In the genomic region with DNA sequence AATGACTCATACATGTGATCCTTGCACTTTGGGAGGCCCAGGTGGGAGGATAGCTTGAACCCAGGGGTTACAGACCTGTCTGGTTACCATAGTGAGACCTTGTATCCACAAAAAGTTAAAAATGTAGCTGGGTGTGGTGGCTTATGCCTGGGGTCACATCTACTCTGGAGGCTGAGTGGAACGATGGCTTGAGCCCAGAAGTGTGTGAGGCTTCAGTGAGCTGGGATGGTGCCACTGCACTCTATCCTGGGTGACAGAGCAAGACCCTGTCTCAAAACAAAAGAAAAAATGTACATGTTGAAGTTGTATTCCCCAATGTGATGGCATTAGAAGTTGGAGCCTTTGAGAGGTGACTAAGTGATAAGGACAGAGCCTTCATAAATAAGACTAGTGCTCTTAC, we compare ENCODE assay signal across 20 cellular contexts.
DNase-seq lines count a peak whose midpoint lies in the region; TF ChIP-seq lines count a peak whose summit lies in the region.
"Had no signal": no experiment of that assay in that cellular context is flagged by ENCODE, and none has a peak within 500 bp of the region (broad histone marks: within the 10 kb centered on the region; RNA-seq: fewer than 3 reads in every experiment).

No MANE protein-coding gene starts in this region.

- no peak overlapping the region for H3K27ac ChIP-seq in SU-DHL-6 (ENCODE audit: low read depth, low read length)
- peak overlapping the region in 6 of 8 donors; percentile 16 to 64 (median 40) for H3K27ac ChIP-seq in spleen
- H3K27ac ChIP-seq in thyroid gland: no peak overlapping the region
- H3K27ac ChIP-seq in suprapubic skin: no peak overlapping the region
- no peak overlapping the region for H3K27ac ChIP-seq in uterus
- H3K27ac ChIP-seq: BLaER1 treated with 17β-estradiol and CSF1 and Interleukin-3, amounts not matched to agents 10 nM and 100 nM; C4-2B had no signal

- TF ChIP-seq CTCF in SU-DHL-6 (IDR thresholded peaks at IDR 0.05; ENCODE audit: insufficient read depth, low read length, poor library complexity, severe bottlenecking) (no peak), neural crest cell (conservative IDR thresholded peaks at IDR 0.05) (no peak), spleen (IDR thresholded peaks at IDR 0.05 in 8 of 11, conservative IDR thresholded peaks at IDR 0.05 in 3 of 11) (no peak), thyroid gland (IDR thresholded peaks at IDR 0.05) (no peak), suprapubic skin (IDR thresholded peaks at IDR 0.05) (no peak), uterus (IDR thresholded peaks at IDR 0.05) (no peak)

- H3K4me3 Mint-ChIP-seq in neural crest cell: no peak overlapping the region
- H3K4me3 Mint-ChIP-seq: B cell; CD4-positive, alpha-beta T cell; CD8-positive, alpha-beta T cell had no signal

- TF ChIP-seq POLR2A in spleen (IDR thresholded peaks at IDR 0.05) (no peak), thyroid gland (IDR thresholded peaks at IDR 0.05) (no peak), suprapubic skin (IDR thresholded peaks at IDR 0.05) (no peak), uterus (IDR thresholded peaks at IDR 0.05) (no peak)

- H3K27me3 Mint-ChIP-seq in neural crest cell (ENCODE audit: low read depth): no peaks in the 10 kb centered on the region
- H3K27me3 Mint-ChIP-seq: B cell; CD4-positive, alpha-beta T cell had no signal

- no peaks in the 10 kb centered on the region for H3F3A ChIP-seq in SU-DHL-6 (ENCODE audit: insufficient read depth)

- H3K79me2 ChIP-seq in SU-DHL-6 (ENCODE audit: insufficient read depth, low read length): no peaks in the 10 kb centered on the region

- H3K4me3 ChIP-seq in SU-DHL-6 (ENCODE audit: insufficient read depth, low read length, poor library complexity, severe bottlenecking) (no peak overlapping the region), spleen (no peak overlapping the region), thyroid gland (replicated peaks in 1 of 3) (no peak overlapping the region), suprapubic skin (no peak overlapping the region), uterus (no peak overlapping the region)
- H3K4me3 ChIP-seq: BLaER1 treated with 17β-estradiol and CSF1 and Interleukin-3, amounts not matched to agents 10 nM and 100 nM had no signal

- H3K9me3 ChIP-seq in SU-DHL-6 (ENCODE audit: insufficient read depth, low read length) (no peaks in the 10 kb centered on the region), spleen (peaks cover 0 to 22% (median 15%) of the 10 kb centered on the region in 8 donors), thyroid gland (no peaks in the 10 kb centered on the region), suprapubic skin (no peaks in the 10 kb centered on the region), uterus (no peaks in the 10 kb centered on the region)
- H3K9me3 ChIP-seq: Caco-2 had no signal

- no peaks in the 10 kb centered on the region for H3K4me1 Mint-ChIP-seq in neural crest cell
- H3K4me1 Mint-ChIP-seq: B cell had no signal

- DNase-seq in neural crest cell (ENCODE audit: low read depth, low spot score) (no peak), spleen (no peak), thyroid gland (peak; percentile 56 to 63), NCI-H524 treated with DMSO at 0.1 percent for 48 hours (lab: John Stamatoyannopoulos, UW) (no peak), suprapubic skin (ENCODE audit: low spot score in 2 of 2) (no peak), posterior cingulate gyrus (no peak), uterus (no peak)
- DNase-seq: 8988T; ACHN; AML-193; Caco-2; Calu3; CD4-positive, alpha-beta T cell; CD8-positive, alpha-beta T cell; DMS79 treated with DMSO at 0.1 percent for 48 hours; GF-D8 had no signal

- peaks cover 4% of the 10 kb centered on the region for H3K9me3 Mint-ChIP-seq in neural crest cell
- H3K9me3 Mint-ChIP-seq: CD4-positive, alpha-beta T cell had no signal

- H3K4me1 ChIP-seq in spleen (no peaks in the 10 kb centered on the region), thyroid gland (no peaks in the 10 kb centered on the region), suprapubic skin (no peaks in the 10 kb centered on the region), uterus (no peaks in the 10 kb centered on the region)
- H3K4me1 ChIP-seq: BLaER1 treated with 17β-estradiol and CSF1 and Interleukin-3, amounts not matched to agents 10 nM and 100 nM; Caco-2 had no signal

- TF ChIP-seq EP300 in suprapubic skin (IDR thresholded peaks at IDR 0.05): no peak

- peak overlapping the region; percentile 35 for H3K27ac Mint-ChIP-seq in neural crest cell (ENCODE audit: unreplicated experiment)
- H3K27ac Mint-ChIP-seq: B cell; CD4-positive, alpha-beta T cell; CD8-positive, alpha-beta T cell had no signal

- H3K4me2 ChIP-seq in SU-DHL-6 (ENCODE audit: low read depth, low read length, poor library complexity, severe bottlenecking): no peak overlapping the region
- H3K4me2 ChIP-seq: BLaER1 treated with 17β-estradiol and CSF1 and Interleukin-3, amounts not matched to agents 10 nM and 100 nM had no signal

- H3K9ac ChIP-seq in SU-DHL-6 (ENCODE audit: low read length): no peak overlapping the region
- H3K9ac ChIP-seq: BLaER1 treated with 17β-estradiol and CSF1 and Interleukin-3, amounts not matched to agents 10 nM and 100 nM had no signal

- H3K27me3 ChIP-seq in SU-DHL-6 (ENCODE audit: low read length) (no peaks in the 10 kb centered on the region), spleen (replicated peaks in 1 of 7) (no peaks in the 10 kb centered on the region), thyroid gland (no peaks in the 10 kb centered on the region), suprapubic skin (no peaks in the 10 kb centered on the region), uterus (no peaks in the 10 kb centered on the region)
- H3K27me3 ChIP-seq: BLaER1 treated with 17β-estradiol and CSF1 and Interleukin-3, amounts not matched to agents 10 nM and 100 nM had no signal

- H3K9me2 ChIP-seq in SU-DHL-6 (replicated peaks; ENCODE audit: insufficient read depth, low read length): no peaks in the 10 kb centered on the region

- no peaks in the 10 kb centered on the region for H4K20me1 ChIP-seq in SU-DHL-6 (ENCODE audit: low read depth, low read length)
- H4K20me1 ChIP-seq: BLaER1 treated with 17β-estradiol and CSF1 and Interleukin-3, amounts not matched to agents 10 nM and 100 nM had no signal

- intact Hi-C loops in spleen (cut with DNase I; ENCODE audit: low total_unique reads): no loop called here
- intact Hi-C loops in thyroid gland (cut with DNase I): no loop called here
- intact Hi-C loops in posterior cingulate gyrus (cut with DNase I): no loop called here
- intact Hi-C loops in uterus (cut with DNase I; ENCODE audit: low total_unique reads): no loop called here

- H3K36me3 ChIP-seq in SU-DHL-6 (ENCODE audit: low read length) (no peaks in the 10 kb centered on the region), spleen (no peaks in the 10 kb centered on the region), thyroid gland (no peaks in the 10 kb centered on the region), suprapubic skin (no peaks in the 10 kb centered on the region), uterus (no peaks in the 10 kb centered on the region)
- H3K36me3 ChIP-seq: BLaER1 treated with 17β-estradiol and CSF1 and Interleukin-3, amounts not matched to agents 10 nM and 100 nM had no signal

- no peaks in the 10 kb centered on the region for H3K36me3 Mint-ChIP-seq in neural crest cell (ENCODE audit: low read depth)
- H3K36me3 Mint-ChIP-seq: CD8-positive, alpha-beta T cell had no signal

- peak overlapping the region; percentile 41 for H2AFZ ChIP-seq in SU-DHL-6 (ENCODE audit: low read depth, low read length, severe bottlenecking)

- WGBS in spleen, 5 donors: 39 to 86% (median 70%) methylated on average over 1 of the region's 1 CpG
- WGBS in thyroid gland, 2 donors: 39 to 43% methylated on average over 1 of the region's 1 CpG
- WGBS in suprapubic skin: 58% methylated on average over 1 of the region's 1 CpG

Comparison
In these comparisons a context has a peak if more than half of its experiments do, and no peak if none do; other contexts are left out.
1. H3K27ac ChIP-seq: peak in spleen (6 of 8); none in SU-DHL-6 (single experiment), thyroid gland (0 of 3), suprapubic skin (single experiment) and uterus (0 of 2).
2. DNase-seq: peak in thyroid gland (2 of 2); none in neural crest cell (single experiment), spleen (single experiment), NCI-H524 treated with DMSO at 0.1 percent for 48 hours (single experiment), suprapubic skin (0 of 2), posterior cingulate gyrus (0 of 10) and uterus (0 of 2).